12 cellular contexts compared by ENCODE assay signal in the genomic region with DNA sequence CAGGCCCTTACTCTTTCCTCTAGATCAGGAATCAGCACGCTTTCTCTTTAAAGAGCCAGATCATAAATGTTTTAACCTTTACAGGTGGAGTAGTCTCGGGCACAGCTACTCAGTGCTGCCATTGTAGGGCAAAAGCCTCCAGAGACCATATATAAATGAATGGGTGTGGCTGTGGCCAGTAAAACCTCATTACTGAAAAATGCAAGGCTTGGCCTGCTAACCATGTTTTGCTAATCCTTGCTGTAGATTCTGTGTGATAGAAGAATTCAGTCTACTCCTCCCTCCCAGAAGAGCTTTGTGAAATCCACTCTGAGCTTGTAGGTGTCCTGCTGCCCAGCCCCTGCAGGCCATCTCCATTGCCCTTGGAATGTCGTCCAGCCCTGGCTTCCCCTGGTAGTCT. TPM values are rescaled to one million over a fixed set of nuclear protein-coding genes. Genes with fewer than 3 reads are reported as not detected.
DNase-seq lines count a peak whose midpoint lies in the region; ATAC-seq and TF ChIP-seq lines count a peak whose summit lies in the region.
"Had no signal": no experiment of that assay in that cellular context is flagged by ENCODE, and none has a peak within 500 bp of the region (broad histone marks: within the 10 kb centered on the region; RNA-seq: fewer than 3 reads in every experiment).

No MANE protein-coding gene starts in this region.

- H3K4me3 ChIP-seq in Panc1 (ENCODE audit: low read depth in 2 of 2, low read length in 2 of 2), result no peak overlapping the region
- H3K4me3 ChIP-seq in skeletal muscle cell (ENCODE audit: low read depth, low read length), result no peak overlapping the region

- H3K4me3 Mint-ChIP-seq in natural killer cell, result no peak overlapping the region

- CTCF ChIA-PET in Panc1 (lab: Charles Lee), result interaction anchor here (0.6 kb wide), 1 partner anchor 219 kb away, joined by 8 read pairs; no protein-coding TSS in a partner anchor

- in situ Hi-C loops in Panc1 (cut with HindIII; ENCODE audit: low pct_unique_long_range_greater_than_20kb, low sequenced_read_pairs), result no loop called here

- no peak overlapping the region for H3K27ac ChIP-seq in Panc1 (ENCODE audit: low read length)

- intact Hi-C loops in Panc1 (cut with micrococcal nuclease; ENCODE audit: unreplicated experiment) (no loop called here), natural killer cell (cut with micrococcal nuclease) (no loop called here)

- H3K36me3 ChIP-seq in Panc1 (ENCODE audit: control insufficient read depth, insufficient read depth, low read length), result peaks cover 31% of the 10 kb centered on the region

- H3K9me3 Mint-ChIP-seq in natural killer cell, result no peaks in the 10 kb centered on the region

- peaks cover 45% of the 10 kb centered on the region for H3K36me3 Mint-ChIP-seq in natural killer cell

- peak; percentile 88 for DNase-seq in EH (ENCODE audit: low read depth)
- no peak for DNase-seq in Panc1 (ENCODE audit: low read depth, low spot score)
- peak; percentile 78 for DNase-seq in fibroblast of peridontal ligament (ENCODE audit: extremely low read depth)
- DNase-seq in skeletal muscle cell (ENCODE audit: low read depth), result peak; percentile 19
- DNase-seq in RPMI8226, result no peak
- no peak for DNase-seq in natural killer cell
- DNase-seq in midbrain (lab: John Stamatoyannopoulos, UW), result no peak
- DNase-seq: foreskin melanocyte; KBM-7; NCI-H510A treated with DMSO at 0.1 percent for 48 hours; stimulated activated CD4-positive, alpha-beta T cell treated with anti-CD3 and anti-CD28 coated beads, Interleukin-4, amount 100 ng/mL, for 4 hours had no signal

- H3K27ac Mint-ChIP-seq in natural killer cell, result peak overlapping the region in 1 of 2 donors; percentile 56

- no peaks in the 10 kb centered on the region for H3K4me1 ChIP-seq in Panc1 (ENCODE audit: control insufficient read depth, insufficient read depth, low read length)

- BruUV-seq in Panc1 (replicated peaks; lab: Mats Ljungman, UMichigan), result no TSS peak

- H3K27me3 ChIP-seq in Panc1 (ENCODE audit: control insufficient read depth, insufficient read depth, low read length), result no peaks in the 10 kb centered on the region

- 0 out of 2 replicates have a peak, but pooled peaks have one; percentile 30 for ATAC-seq in Panc1
- ATAC-seq in HG03460 (IDR thresholded peaks at IDR 0.05; ENCODE audit: unreplicated experiment), result no peak
- ATAC-seq in natural killer cell, result no peak

- no peaks in the 10 kb centered on the region for H3K27me3 Mint-ChIP-seq in natural killer cell (ENCODE audit: low read depth in 2 of 2)

- POLR2A ChIA-PET in Panc1 (lab: Charles Lee), result no interaction called here

- H3K9me3 ChIP-seq in Panc1 (ENCODE audit: control insufficient read depth, insufficient read depth, low read depth, low read length), result no peaks in the 10 kb centered on the region

- no peaks in the 10 kb centered on the region for H3K4me1 Mint-ChIP-seq in natural killer cell

- TF ChIP-seq CTCF in Panc1 (IDR thresholded peaks at IDR 0.05), result no peak
- TF ChIP-seq CTCF in natural killer cell (IDR thresholded peaks at IDR 0.05), result no peak

RNA-seq across cellular contexts. Expression of gene HSP90AA1, which starts 58.1 kb away (rescaled TPM):
- total RNA-seq in Panc1 (2021; ENCODE audit: unreplicated experiment) (383 TPM), natural killer cell (100 to 1,000 TPM; 470 to 665 (median 663) TPM)
- 314 TPM for polyA plus RNA-seq in Panc1 (2012; ENCODE audit: insufficient read length)

Comparison
In these comparisons a context has a peak if more than half of its experiments do, and no peak if none do; other contexts are left out.
1. DNase-seq: peak in EH (single experiment), fibroblast of peridontal ligament (single experiment) and skeletal muscle cell (single experiment); none in Panc1 (single experiment), RPMI8226 (single experiment), natural killer cell (single experiment) and midbrain (single experiment).